In the genomic region with DNA sequence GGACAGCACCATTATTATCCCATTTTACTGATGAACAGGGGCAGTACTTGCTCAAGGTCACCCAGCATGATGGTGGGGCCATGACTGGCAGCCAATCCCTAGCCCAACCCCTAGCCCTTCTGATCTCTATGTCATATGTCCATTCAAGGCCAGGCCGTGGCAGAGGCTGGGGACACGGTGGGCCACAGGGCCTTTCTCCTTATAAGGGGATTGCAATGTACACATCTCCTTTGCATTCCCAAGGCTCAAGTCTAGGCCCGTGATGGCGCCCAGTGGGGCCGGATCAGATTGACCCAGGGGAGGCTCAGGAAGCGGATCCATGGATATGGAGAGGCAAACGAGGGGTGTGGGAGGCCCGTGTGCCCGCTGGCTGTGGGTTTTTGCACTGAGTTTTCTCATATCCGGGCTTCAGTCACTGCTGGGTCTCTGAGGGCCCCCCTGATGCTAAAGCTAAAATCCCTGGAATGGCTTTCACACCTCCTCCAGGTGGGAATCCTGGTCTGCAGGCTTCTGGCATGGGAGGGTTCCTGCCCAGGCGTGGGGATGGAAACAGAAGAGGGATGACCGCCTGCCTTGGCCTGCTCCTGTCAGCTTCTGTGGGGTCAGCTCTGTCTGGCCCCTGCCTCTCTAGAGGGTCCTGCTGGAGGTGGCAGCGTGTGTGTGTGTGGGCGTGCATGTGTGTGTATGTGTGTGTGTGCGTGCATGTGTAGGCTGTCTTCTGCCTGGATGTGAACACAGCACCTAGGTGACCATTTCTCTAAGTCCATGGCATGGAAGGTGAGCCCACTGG, we compare ENCODE assay signal across 18 cellular contexts. TPM values are rescaled to one million over a fixed set of nuclear protein-coding genes. Genes with fewer than 3 reads are reported as not detected.
"Had no signal": no experiment of that assay in that cellular context is flagged by ENCODE, and none has a peak within 500 bp of the region (broad histone marks: within the 10 kb centered on the region; RNA-seq: fewer than 3 reads in every experiment).

No MANE protein-coding gene starts in this region.

- H3K27me3 ChIP-seq: colonic mucosa had no signal

- H3K27ac Mint-ChIP-seq: activated CD4-positive, alpha-beta memory T cell treated with anti-CD3 and anti-CD28 coated beads for 36 hours; activated T-cell treated with anti-CD3 and anti-CD28 coated beads, Interleukin-2, amount 50 U/mL, for 72 hours; type B pancreatic cell had no signal

- H3K4me3 Mint-ChIP-seq: activated CD4-positive, alpha-beta memory T cell treated with anti-CD3 and anti-CD28 coated beads for 36 hours; activated T-cell treated with anti-CD3 and anti-CD28 coated beads, Interleukin-2, amount 50 U/mL, for 72 hours; type B pancreatic cell had no signal

- H3K4me3 ChIP-seq: colonic mucosa, left lung had no signal

- H3K36me3 Mint-ChIP-seq: activated CD4-positive, alpha-beta memory T cell treated with anti-CD3 and anti-CD28 coated beads for 36 hours; type B pancreatic cell had no signal

- H3K9me3 Mint-ChIP-seq: activated CD4-positive, alpha-beta memory T cell treated with anti-CD3 and anti-CD28 coated beads for 36 hours; activated T-cell treated with anti-CD3 and anti-CD28 coated beads, Interleukin-2, amount 50 U/mL, for 72 hours; type B pancreatic cell had no signal

- H3K27ac ChIP-seq: colonic mucosa, left lung had no signal

- H3K36me3 ChIP-seq: colonic mucosa, left lung had no signal

- H3K9me3 ChIP-seq: colonic mucosa, left lung had no signal

- DNase-seq: activated CD4-positive, alpha-beta memory T cell treated with anti-CD3 and anti-CD28 coated beads for 36 hours; activated CD4-positive, alpha-beta T cell treated with anti-CD3 and anti-CD28 coated beads for 1 hour; activated CD8-positive, alpha-beta memory T cell treated with anti-CD3 and anti-CD28 coated beads, Interleukin-2, amount 50 U/mL, for 4 hours; activated gamma-delta T cell treated with Interleukin-2 at 50 U/mL for 16 hours; activated T-cell treated with anti-CD3 and anti-CD28 coated beads, Interleukin-2, amount 50 U/mL, for 72 hours; caudate nucleus; effector CD8-positive, alpha-beta T cell; glutamatergic neuron; left lung; stimulated activated CD4-positive, alpha-beta T cell treated with anti-CD3 and anti-CD28 coated beads, Interleukin-2, amount 100 ng/mL, for 48 hours; stimulated activated naive CD4-positive, alpha-beta T cell treated with Interleukin-2 at 50 U/mL for 16 hours; T-helper 9 cell had no signal

- ATAC-seq: sciatic nerve had no signal

RNA-seq across cellular contexts. Expression of a gene that starts 2.1 kb away (rescaled TPM):
- total RNA-seq: activated CD4-positive, alpha-beta memory T cell treated with anti-CD3 and anti-CD28 coated beads for 36 hours; activated T-cell treated with anti-CD3 and anti-CD28 coated beads, Interleukin-2, amount 50 U/mL, for 72 hours; SK-MEL-5 had no signal

RNA-seq across cellular contexts. Expression of a gene that starts 33.1 kb away (rescaled TPM):
- total RNA-seq: activated CD4-positive, alpha-beta memory T cell treated with anti-CD3 and anti-CD28 coated beads for 36 hours; activated T-cell treated with anti-CD3 and anti-CD28 coated beads, Interleukin-2, amount 50 U/mL, for 72 hours; epithelial cell of proximal tubule; myocyte; sciatic nerve had no signal
